9 cellular contexts compared by ENCODE assay signal in genomic region chr17:65154770-65155589, GRCh38. TPM values are rescaled to one million over a fixed set of nuclear protein-coding genes. Genes with fewer than 3 reads are reported as not detected.
DNase-seq lines count a peak whose midpoint lies in the region; ATAC-seq and TF ChIP-seq lines count a peak whose summit lies in the region.
"Had no signal": no experiment of that assay in that cellular context is flagged by ENCODE, and none has a peak within 500 bp of the region (broad histone marks: within the 10 kb centered on the region; RNA-seq: fewer than 3 reads in every experiment).

No MANE protein-coding gene starts in this region.

- no peaks in the 10 kb centered on the region for H3K79me2 ChIP-seq in neural progenitor cell (ENCODE audit: low read depth)

- H3K4me3 Mint-ChIP-seq in CD8-positive, alpha-beta memory T cell = no peak overlapping the region
- peak overlapping the region; percentile 49 to 63 for H3K4me3 Mint-ChIP-seq in stimulated activated naive B cell treated with anti-CD40 and anti-IgM and Interleukin-4, amounts not matched to agents 10 μg/mL and 1 μg/mL and 100 μg/mL, for 72 hours
- no peak overlapping the region for H3K4me3 Mint-ChIP-seq in neural progenitor cell
- H3K4me3 Mint-ChIP-seq: dendritic cell treated with granulocyte-macrophage colony-stimulating factor and Interleukin-4, amounts not matched to agents 40 ng/mL and 50 ng/mL, for 4 days had no signal

- no peaks in the 10 kb centered on the region for H3F3A ChIP-seq in neural progenitor cell (ENCODE audit: low read depth)

- H3K27me3 ChIP-seq in CD8-positive, alpha-beta memory T cell (ENCODE audit: insufficient read depth, low read length, poor library complexity, severe bottlenecking) = no peaks in the 10 kb centered on the region
- H3K27me3 ChIP-seq in neural progenitor cell = no peaks in the 10 kb centered on the region

- no peaks in the 10 kb centered on the region for H3K4me1 ChIP-seq in CD8-positive, alpha-beta memory T cell (ENCODE audit: insufficient read depth, low read length)
- peaks cover 6% of the 10 kb centered on the region for H3K4me1 ChIP-seq in neural progenitor cell

- no peaks in the 10 kb centered on the region for H3K36me3 ChIP-seq in CD8-positive, alpha-beta memory T cell (ENCODE audit: insufficient read depth, low read length)
- no peaks in the 10 kb centered on the region for H3K36me3 ChIP-seq in neural progenitor cell

- H3K27me3 Mint-ChIP-seq in CD8-positive, alpha-beta memory T cell = no peaks in the 10 kb centered on the region
- peaks cover 0 to under 1% of the 10 kb centered on the region in 2 donors for H3K27me3 Mint-ChIP-seq in stimulated activated naive B cell treated with anti-CD40 and anti-IgM and Interleukin-4, amounts not matched to agents 10 μg/mL and 1 μg/mL and 100 μg/mL, for 72 hours
- H3K27me3 Mint-ChIP-seq in neural progenitor cell (ENCODE audit: insufficient read depth, low read depth) = peaks cover 6% of the 10 kb centered on the region

- H3K4me2 ChIP-seq in neural progenitor cell = no peak overlapping the region

- no peak overlapping the region for H2AFZ ChIP-seq in neural progenitor cell (replicated peaks)

- no peaks in the 10 kb centered on the region for H3K9me3 ChIP-seq in CD8-positive, alpha-beta memory T cell (ENCODE audit: low read length)
- no peaks in the 10 kb centered on the region for H3K9me3 ChIP-seq in neural progenitor cell (ENCODE audit: low read depth)

- H3K27ac Mint-ChIP-seq in CD8-positive, alpha-beta memory T cell = peak overlapping the region in 5 of 8 donors; percentile 42 to 82 (median 65)
- peak overlapping the region; percentile 90 for H3K27ac Mint-ChIP-seq in stimulated activated naive B cell treated with anti-CD40 and anti-IgM and Interleukin-4, amounts not matched to agents 10 μg/mL and 1 μg/mL and 100 μg/mL, for 72 hours
- H3K27ac Mint-ChIP-seq in neural progenitor cell = no peak overlapping the region
- H3K27ac Mint-ChIP-seq: dendritic cell treated with granulocyte-macrophage colony-stimulating factor and Interleukin-4, amounts not matched to agents 40 ng/mL and 50 ng/mL, for 4 days had no signal

- ATAC-seq in GM19467 (IDR thresholded peaks at IDR 0.05; ENCODE audit: unreplicated experiment) (peak; percentile 82), HG03460 (IDR thresholded peaks at IDR 0.05; ENCODE audit: unreplicated experiment) (peak; percentile 90)
- peak; percentile 90 to 91 for ATAC-seq in stimulated activated naive B cell treated with anti-CD40 and anti-IgM and Interleukin-4, amounts not matched to agents 10 μg/mL and 1 μg/mL and 100 μg/mL, for 72 hours (replicated peaks)

- no peak overlapping the region for H3K4me3 ChIP-seq in CD8-positive, alpha-beta memory T cell (ENCODE audit: low read length)
- H3K4me3 ChIP-seq in neural progenitor cell = no peak overlapping the region

- peaks cover 12 to 15% (median 13%) of the 10 kb centered on the region in 3 donors for H3K4me1 Mint-ChIP-seq in CD8-positive, alpha-beta memory T cell
- peaks cover 22 to 26% of the 10 kb centered on the region in 2 donors for H3K4me1 Mint-ChIP-seq in stimulated activated naive B cell treated with anti-CD40 and anti-IgM and Interleukin-4, amounts not matched to agents 10 μg/mL and 1 μg/mL and 100 μg/mL, for 72 hours
- peaks cover 10% of the 10 kb centered on the region for H3K4me1 Mint-ChIP-seq in neural progenitor cell

- H4K20me1 ChIP-seq in neural progenitor cell (ENCODE audit: low read depth) = no peaks in the 10 kb centered on the region

- POLR2A ChIA-PET in CD8-positive, alpha-beta memory T cell (lab: Charles Lee) = no interaction called here

- no peak for DNase-seq in CD8-positive, alpha-beta memory T cell
- DNase-seq in UCSD-AML1 (lab: John Stamatoyannopoulos, UW; ENCODE audit: unreplicated experiment) (peak; percentile 77), neural progenitor cell (ENCODE audit: low spot score) (no peak), NCI-H2227 (lab: John Stamatoyannopoulos, UW; ENCODE audit: unreplicated experiment) (no peak)
- DNase-seq in stimulated activated naive B cell treated with anti-CD40 and anti-IgM and Interleukin-4, amounts not matched to agents 10 μg/mL and 1 μg/mL and 100 μg/mL, for 72 hours = peak; percentile 56
- no peak for DNase-seq in activated effector memory CD4-positive, alpha-beta T cell treated with anti-CD3 and anti-CD28 coated beads, Interleukin-2, amount 50 U/mL, for 16 hours

- CTCF ChIA-PET in CD8-positive, alpha-beta memory T cell (lab: Charles Lee) = interaction anchor here (1.4 to 1.8 kb wide), 2 partner anchors 13 to 18 kb away, joined by 4 to 7 read pairs; partner anchors contain the start of gene RGS9

- H3K9me3 Mint-ChIP-seq in CD8-positive, alpha-beta memory T cell = no peaks in the 10 kb centered on the region
- no peaks in the 10 kb centered on the region for H3K9me3 Mint-ChIP-seq in stimulated activated naive B cell treated with anti-CD40 and anti-IgM and Interleukin-4, amounts not matched to agents 10 μg/mL and 1 μg/mL and 100 μg/mL, for 72 hours
- no peaks in the 10 kb centered on the region for H3K9me3 Mint-ChIP-seq in neural progenitor cell
- H3K9me3 Mint-ChIP-seq: dendritic cell treated with granulocyte-macrophage colony-stimulating factor and Interleukin-4, amounts not matched to agents 40 ng/mL and 50 ng/mL, for 4 days had no signal

- H3K9ac ChIP-seq in neural progenitor cell = no peak overlapping the region

- H3K36me3 Mint-ChIP-seq in CD8-positive, alpha-beta memory T cell = peaks cover 0 to 5% (median 2%) of the 10 kb centered on the region in 3 donors
- peaks cover 3% of the 10 kb centered on the region in 2 donors for H3K36me3 Mint-ChIP-seq in stimulated activated naive B cell treated with anti-CD40 and anti-IgM and Interleukin-4, amounts not matched to agents 10 μg/mL and 1 μg/mL and 100 μg/mL, for 72 hours
- no peaks in the 10 kb centered on the region for H3K36me3 Mint-ChIP-seq in neural progenitor cell

- no peak for TF ChIP-seq CTCF in neural progenitor cell (IDR thresholded peaks at IDR 0.05)

- no peak overlapping the region for H3K27ac ChIP-seq in CD8-positive, alpha-beta memory T cell (ENCODE audit: low read depth, low read length)
- H3K27ac ChIP-seq in neural progenitor cell = no peak overlapping the region

RNA-seq across cellular contexts. Expression of gene RGS9, which starts 17.8 kb away (rescaled TPM):
- total RNA-seq in CD8-positive, alpha-beta memory T cell = 1 to 10 TPM; 1.4 to 2.6 TPM
- polyA plus RNA-seq in CD8-positive, alpha-beta memory T cell = 8.9 TPM
- total RNA-seq in neural progenitor cell (ENCODE audit: low replicate concordance) = 3.6 and 7.9 TPM in 2 replicates

Comparison
In these comparisons a context has a peak if more than half of its experiments do, and no peak if none do; other contexts are left out.
1. DNase-seq: peak in UCSD-AML1 (single experiment) and stimulated activated naive B cell treated with anti-CD40 and anti-IgM and Interleukin-4, amounts not matched to agents 10 μg/mL and 1 μg/mL and 100 μg/mL, for 72 hours (single experiment); none in CD8-positive, alpha-beta memory T cell (0 of 5), neural progenitor cell (single experiment), NCI-H2227 (single experiment) and activated effector memory CD4-positive, alpha-beta T cell treated with anti-CD3 and anti-CD28 coated beads, Interleukin-2, amount 50 U/mL, for 16 hours (single experiment).
2. H3K4me3 Mint-ChIP-seq: peak in stimulated activated naive B cell treated with anti-CD40 and anti-IgM and Interleukin-4, amounts not matched to agents 10 μg/mL and 1 μg/mL and 100 μg/mL, for 72 hours (2 of 2); none in CD8-positive, alpha-beta memory T cell (0 of 7) and neural progenitor cell (single experiment).
3. Peak in every context shown above with its lines, with median percentiles within 50 percentile points of each other: ATAC-seq.